ENCODE assay signal across 11 cellular contexts in genomic region chr2:155145758-155146229, GRCh38.
DNase-seq lines count a peak whose midpoint lies in the region; ATAC-seq and TF ChIP-seq lines count a peak whose summit lies in the region.
"Had no signal": no experiment of that assay in that cellular context is flagged by ENCODE, and none has a peak within 500 bp of the region (broad histone marks: within the 10 kb centered on the region; RNA-seq: fewer than 3 reads in every experiment).

No MANE protein-coding gene starts in this region.

- H3K36me3 ChIP-seq in uterus (no peaks in the 10 kb centered on the region), WERI-Rb-1 (no peaks in the 10 kb centered on the region)

- H3K27me3 ChIP-seq in uterus: no peaks in the 10 kb centered on the region
- H3K27me3 ChIP-seq in WERI-Rb-1 (ENCODE audit: insufficient read depth, low read depth, severe bottlenecking): no peaks in the 10 kb centered on the region

- peak; percentile 97 for ATAC-seq in GM18519 (IDR thresholded peaks at IDR 0.05; ENCODE audit: low FRiP score, unreplicated experiment)
- ATAC-seq in GM21737 (IDR thresholded peaks at IDR 0.05; ENCODE audit: unreplicated experiment): peak; percentile 98
- ATAC-seq in HG03457 (IDR thresholded peaks at IDR 0.05; ENCODE audit: unreplicated experiment): peak; percentile 99
- ATAC-seq: mucosa of descending colon had no signal

- no peaks in the 10 kb centered on the region for H3K9me3 ChIP-seq in uterus
- H3K9me3 ChIP-seq in WERI-Rb-1 (ENCODE audit: severe bottlenecking): no peaks in the 10 kb centered on the region
- H3K9me3 ChIP-seq: mucosa of descending colon had no signal

- TF ChIP-seq CTCF in uterus (IDR thresholded peaks at IDR 0.05): no peak
- no peak for TF ChIP-seq CTCF in WERI-Rb-1 (IDR thresholded peaks at IDR 0.05; ENCODE audit: low read depth, low read length)

- no peak for TF ChIP-seq POLR2A in uterus (IDR thresholded peaks at IDR 0.05)

- H3K4me1 ChIP-seq in uterus: no peaks in the 10 kb centered on the region

- DNase-seq in cerebellar cortex (ENCODE audit: low spot score) (peak; percentile 79), kidney glomerular epithelial cell (lab: John Stamatoyannopoulos, UW) (no peak), uterus (no peak), WERI-Rb-1 (no peak), medulla oblongata (ENCODE audit: extremely low spot score) (no peak)
- DNase-seq: activated naive CD8-positive, alpha-beta T cell treated with anti-CD3 and anti-CD28 coated beads, Interleukin-2, amount 10 ng/mL, durations not matched to agents 7 days and 5 days; T-helper 1 cell had no signal

- no peak overlapping the region for H3K4me3 ChIP-seq in uterus
- no peak overlapping the region for H3K4me3 ChIP-seq in WERI-Rb-1 (ENCODE audit: low read depth, low read length)
- H3K4me3 ChIP-seq: mucosa of descending colon had no signal

- H3K27ac ChIP-seq in uterus: no peak overlapping the region
- no peak overlapping the region for H3K27ac ChIP-seq in WERI-Rb-1

- intact Hi-C loops in uterus (cut with DNase I; ENCODE audit: low total_unique reads): no loop called here
